Comparison of ENCODE assay signal across 38 cellular contexts in the genomic region with DNA sequence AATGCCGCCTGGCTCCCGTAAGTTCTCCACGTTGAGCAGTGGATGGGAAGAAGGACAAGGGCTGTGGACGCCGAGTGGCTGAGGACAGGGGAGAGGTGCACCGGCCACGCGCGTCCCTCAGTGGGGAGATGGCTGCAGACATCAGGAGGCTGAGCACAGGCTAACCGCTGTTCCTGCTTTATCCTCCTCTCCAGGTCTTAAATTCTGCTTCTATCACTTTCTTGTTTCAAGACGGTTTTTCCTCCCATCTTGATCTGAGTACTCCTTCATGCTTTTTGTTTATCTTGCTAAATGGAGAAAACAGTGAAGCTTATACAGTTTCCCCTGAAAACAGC. TPM values are rescaled to one million over a fixed set of nuclear protein-coding genes. Genes with fewer than 3 reads are reported as not detected.
"Had no signal": no experiment of that assay in that cellular context is flagged by ENCODE, and none has a peak within 500 bp of the region (broad histone marks: within the 10 kb centered on the region; RNA-seq: fewer than 3 reads in every experiment).

No MANE protein-coding gene starts in this region.

- ATAC-seq: activated CD4-positive, CD25-positive, alpha-beta regulatory T cell treated with anti-CD3 and anti-CD28 coated beads, Interleukin-2, amount 50 U/mL, for 24 hours; activated CD8-positive, alpha-beta memory T cell treated with anti-CD3 and anti-CD28 coated beads, Interleukin-2, amount 10 ng/mL, durations not matched to agents 7 days and 5 days; activated CD8-positive, alpha-beta T cell treated with anti-CD3 and anti-CD28 coated beads, Interleukin-2, amount 10 ng/mL, durations not matched to agents 7 days and 5 days; body of pancreas; effector memory CD8-positive, alpha-beta T cell; gastroesophageal sphincter; T-helper 17 cell had no signal

- H3K27ac ChIP-seq: epithelial cell of prostate, esophagus squamous epithelium, gastroesophageal sphincter, WERI-Rb-1 had no signal

- H3K4me3 ChIP-seq: body of pancreas, esophagus squamous epithelium, gastroesophageal sphincter had no signal

- H3K36me3 Mint-ChIP-seq: activated CD4-positive, alpha-beta memory T cell treated with anti-CD3 and anti-CD28 coated beads for 36 hours; activated CD8-positive, alpha-beta memory T cell treated with anti-CD3 and anti-CD28 coated beads, Interleukin-2, amount 10 ng/mL, durations not matched to agents 7 days and 5 days; activated naive CD8-positive, alpha-beta T cell had no signal

- H3K9me3 Mint-ChIP-seq: activated CD4-positive, alpha-beta T cell treated with anti-CD3 and anti-CD28 coated beads, Interleukin-2, amount 10 ng/mL, durations not matched to agents 24 days and 14 days; activated T-helper 1 cell treated with anti-CD3 and anti-CD28 coated beads, Interleukin-12 subunit alpha, Interleukin-12 subunit beta, Interleukin-2, Interleukin-4 antibody, amounts not matched to agents 30 ng/mL and 10 ng/mL and 1 ng/mL, durations not matched to agents 14 hours and 24 hours and 36 hours; activated T-helper 2 cell treated with anti-CD3 and anti-CD28 coated beads, Interferon-gamma antibody, Interleukin-2, Interleukin-4, amounts not matched to agents 10 μg/mL and 5 μg/mL and 100 μg/mL, durations not matched to agents 14 hours and 24 hours and 36 hours; T-helper 2 cell treated with Interferon-gamma antibody and Interleukin-4, amounts not matched to agents 5 μg/mL and 100 μg/mL, for 36 hours had no signal

- H3K4me1 Mint-ChIP-seq: activated CD4-positive, alpha-beta T cell treated with anti-CD3 and anti-CD28 coated beads, Interleukin-2, amount 10 ng/mL, durations not matched to agents 24 days and 14 days had no signal

- H3K27ac Mint-ChIP-seq: activated B cell treated with CpG ODN at 0.5 μM for 24 hours; activated CD4-positive, alpha-beta memory T cell treated with anti-CD3 and anti-CD28 coated beads for 36 hours; activated CD4-positive, alpha-beta T cell treated with anti-CD3 and anti-CD28 coated beads, Interleukin-2, amount 10 ng/mL, durations not matched to agents 24 days and 14 days; activated CD8-positive, alpha-beta memory T cell treated with anti-CD3 and anti-CD28 coated beads, Interleukin-2, amount 10 ng/mL, durations not matched to agents 7 days and 5 days; activated CD8-positive, alpha-beta T cell treated with anti-CD3 and anti-CD28 coated beads, Interleukin-2, amount 10 ng/mL, durations not matched to agents 7 days and 5 days; activated naive CD4-positive, alpha-beta T cell treated with anti-CD3 and anti-CD28 coated beads for 36 hours; activated naive CD8-positive, alpha-beta T cell; activated T-helper 1 cell treated with anti-CD3 and anti-CD28 coated beads, Interleukin-12 subunit alpha, Interleukin-12 subunit beta, Interleukin-2, Interleukin-4 antibody, amounts not matched to agents 30 ng/mL and 10 ng/mL and 1 ng/mL, durations not matched to agents 14 hours and 24 hours and 36 hours; activated T-helper 2 cell treated with anti-CD3 and anti-CD28 coated beads, Interferon-gamma antibody, Interleukin-2, Interleukin-4, amounts not matched to agents 10 μg/mL and 5 μg/mL and 100 μg/mL, durations not matched to agents 14 hours and 24 hours and 36 hours; effector memory CD8-positive, alpha-beta T cell; T-helper 17 cell; T-helper 2 cell treated with Interferon-gamma antibody and Interleukin-4, amounts not matched to agents 5 μg/mL and 100 μg/mL, for 36 hours had no signal

- H3K4me3 Mint-ChIP-seq: activated B cell treated with CpG ODN at 0.5 μM for 24 hours; activated CD4-positive, alpha-beta memory T cell treated with anti-CD3 and anti-CD28 coated beads for 36 hours; activated CD4-positive, alpha-beta T cell treated with anti-CD3 and anti-CD28 coated beads, Interleukin-2, amount 10 ng/mL, durations not matched to agents 24 days and 14 days; activated CD8-positive, alpha-beta memory T cell treated with anti-CD3 and anti-CD28 coated beads, Interleukin-2, amount 10 ng/mL, durations not matched to agents 7 days and 5 days; activated CD8-positive, alpha-beta T cell treated with anti-CD3 and anti-CD28 coated beads, Interleukin-2, amount 10 ng/mL, durations not matched to agents 7 days and 5 days; activated naive CD4-positive, alpha-beta T cell treated with anti-CD3 and anti-CD28 coated beads for 36 hours; activated naive CD8-positive, alpha-beta T cell; activated T-helper 1 cell treated with anti-CD3 and anti-CD28 coated beads, Interleukin-12 subunit alpha, Interleukin-12 subunit beta, Interleukin-2, Interleukin-4 antibody, amounts not matched to agents 30 ng/mL and 10 ng/mL and 1 ng/mL, durations not matched to agents 14 hours and 24 hours and 36 hours; T-helper 17 cell; T-helper 2 cell treated with Interferon-gamma antibody and Interleukin-4, amounts not matched to agents 5 μg/mL and 100 μg/mL, for 36 hours had no signal

- DNase-seq: activated B cell treated with CpG ODN at 0.5 μM for 24 hours; activated CD4-positive, alpha-beta memory T cell treated with anti-CD3 and anti-CD28 coated beads for 36 hours; activated CD4-positive, alpha-beta T cell treated with anti-CD3 and anti-CD28 coated beads, Interleukin-2, amount 10 ng/mL, durations not matched to agents 24 days and 14 days; activated CD8-positive, alpha-beta memory T cell treated with anti-CD3 and anti-CD28 coated beads, Interleukin-2, amount 10 ng/mL, durations not matched to agents 7 days and 5 days; activated CD8-positive, alpha-beta memory T cell treated with anti-CD3 and anti-CD28 coated beads, Interleukin-2, amount 50 U/mL, for 4 hours; activated CD8-positive, alpha-beta T cell treated with anti-CD3 and anti-CD28 coated beads, Interleukin-2, amount 10 ng/mL, durations not matched to agents 7 days and 5 days; activated effector memory CD4-positive, alpha-beta T cell treated with anti-CD3 and anti-CD28 coated beads, Interleukin-2, amount 50 U/mL, for 16 hours; activated naive CD4-positive, alpha-beta T cell treated with anti-CD3 and anti-CD28 coated beads for 36 hours; activated T-cell treated with anti-CD3 and anti-CD28 coated beads, Interleukin-2, amount 50 U/mL, for 1 hour; activated T-cell treated with anti-CD3 and anti-CD28 coated beads, Interleukin-2, amount 50 U/mL, for 48 hours; amniotic stem cell; anterior cingulate cortex; body of pancreas; caudate nucleus; cortex of kidney; dermis blood vessel endothelial cell; effector CD4-positive, alpha-beta T cell; effector memory CD8-positive, alpha-beta T cell; esophagus squamous epithelium; foreskin melanocyte; T-helper 1 cell; T-helper 17 cell; T1000; WERI-Rb-1 had no signal

- H3K36me3 ChIP-seq: esophagus squamous epithelium, gastroesophageal sphincter, WERI-Rb-1 had no signal

RNA-seq across cellular contexts. Expression of a gene that starts 42.1 kb away (rescaled TPM):
- total RNA-seq: activated B cell treated with CpG ODN at 0.5 μM for 24 hours; activated CD4-positive, alpha-beta memory T cell treated with anti-CD3 and anti-CD28 coated beads for 36 hours; activated CD4-positive, alpha-beta T cell treated with anti-CD3 and anti-CD28 coated beads, Interleukin-2, amount 10 ng/mL, durations not matched to agents 24 days and 14 days; activated CD8-positive, alpha-beta memory T cell treated with anti-CD3 and anti-CD28 coated beads for 36 hours; activated CD8-positive, alpha-beta memory T cell treated with anti-CD3 and anti-CD28 coated beads, Interleukin-2, amount 10 ng/mL, durations not matched to agents 7 days and 5 days; activated CD8-positive, alpha-beta T cell treated with anti-CD3 and anti-CD28 coated beads, Interleukin-2, amount 10 ng/mL, durations not matched to agents 7 days and 5 days; activated naive CD4-positive, alpha-beta T cell treated with anti-CD3 and anti-CD28 coated beads for 36 hours; activated T-helper 1 cell treated with anti-CD3 and anti-CD28 coated beads, Interleukin-12 subunit alpha, Interleukin-12 subunit beta, Interleukin-2, Interleukin-4 antibody, amounts not matched to agents 30 ng/mL and 10 ng/mL and 1 ng/mL, durations not matched to agents 14 hours and 24 hours and 36 hours; activated T-helper 2 cell treated with anti-CD3 and anti-CD28 coated beads, Interferon-gamma antibody, Interleukin-2, Interleukin-4, amounts not matched to agents 10 μg/mL and 5 μg/mL and 100 μg/mL, durations not matched to agents 14 hours and 24 hours and 36 hours; chondrocyte; dermis blood vessel endothelial cell; endothelial cell of umbilical vein; esophagus squamous epithelium; fibroblast of lung; fibroblast of villous mesenchyme; gastroesophageal sphincter; glomerular endothelial cell; T-helper 17 cell had no signal
- polyA plus RNA-seq: endothelial cell of umbilical vein, esophagus, fibroblast of lung had no signal
